Comparison of ENCODE assay signal across 26 cellular contexts in the genomic region with DNA sequence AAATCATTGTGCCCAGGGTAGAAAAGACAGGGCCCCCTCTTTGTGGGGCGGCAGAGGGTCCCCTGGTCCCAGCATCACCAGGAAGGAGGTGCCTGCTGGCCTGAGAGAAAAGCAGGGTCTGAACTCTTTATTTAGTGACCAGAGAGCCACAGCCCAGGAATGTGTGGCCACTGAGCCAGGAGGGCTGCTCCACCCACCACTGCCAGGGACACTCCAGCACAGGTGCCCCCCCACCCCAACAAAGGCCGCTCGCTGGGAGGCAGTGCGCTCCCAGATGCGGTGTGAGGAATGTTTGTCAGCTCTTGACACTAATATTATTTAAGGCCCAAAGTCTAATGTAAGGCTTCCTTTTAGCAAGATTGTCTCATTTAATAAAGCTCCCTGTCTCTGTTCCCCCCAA.
"Had no signal": no experiment of that assay in that cellular context is flagged by ENCODE, and none has a peak within 500 bp of the region (broad histone marks: within the 10 kb centered on the region; RNA-seq: fewer than 3 reads in every experiment).

No MANE protein-coding gene starts in this region.

- H3K9me3 ChIP-seq: colonic mucosa, esophagus muscularis mucosa, heart right ventricle, neutrophil, prostate gland, right atrium auricular region, sigmoid colon, thoracic aorta, tibial nerve, upper lobe of left lung had no signal

- H3K36me3 ChIP-seq: colonic mucosa, esophagus muscularis mucosa, heart right ventricle, neutrophil, prostate gland, right atrium auricular region, sigmoid colon, thoracic aorta, tibial nerve, upper lobe of left lung had no signal

- FAIRE-seq: endothelial cell of umbilical vein had no signal

- H3K79me2 ChIP-seq: parathyroid adenoma had no signal

- H3K9ac ChIP-seq: parathyroid adenoma had no signal

- H3K27ac ChIP-seq: colonic mucosa, esophagus muscularis mucosa, foreskin keratinocyte, heart right ventricle, neutrophil, parathyroid adenoma, prostate gland, right atrium auricular region, sigmoid colon, thoracic aorta, upper lobe of left lung had no signal

- H3K27me3 ChIP-seq: colonic mucosa, esophagus muscularis mucosa, heart right ventricle, neutrophil, right atrium auricular region, sigmoid colon, tibial nerve, upper lobe of left lung had no signal

- H3K4me3 ChIP-seq: colonic mucosa, esophagus muscularis mucosa, heart right ventricle, prostate gland, right atrium auricular region, sigmoid colon, thoracic aorta, tibial nerve, upper lobe of left lung had no signal

- H2AFZ ChIP-seq: parathyroid adenoma had no signal

- H3K4me1 ChIP-seq: colonic mucosa, foreskin keratinocyte, prostate gland, sigmoid colon had no signal

- ATAC-seq: foreskin keratinocyte; heart right ventricle; left lobe of liver; naive thymus-derived CD4-positive, alpha-beta T cell; stimulated activated memory B cell treated with anti-CD40 and anti-IgM and Interleukin-4, amounts not matched to agents 10 μg/mL and 1 μg/mL and 100 μg/mL, for 72 hours had no signal

- DNase-seq: colonic mucosa; dermis blood vessel endothelial cell; effector memory CD4-positive, alpha-beta T cell; foreskin keratinocyte; glutamatergic neuron; heart right ventricle; hippocampal formation; immature natural killer cell; islet precursor cell; mesendoderm; midbrain; naive thymus-derived CD4-positive, alpha-beta T cell; sigmoid colon; stimulated activated CD4-positive, alpha-beta T cell treated with anti-CD3 and anti-CD28 coated beads, Interleukin-2, amount 100 ng/mL, for 24 hours; stimulated activated CD4-positive, alpha-beta T cell treated with anti-CD3 and anti-CD28 coated beads, Interleukin-4, amount 100 ng/mL, for 24 hours; upper lobe of left lung had no signal
